ENCODE assay signal across 8 cellular contexts in the genomic region with DNA sequence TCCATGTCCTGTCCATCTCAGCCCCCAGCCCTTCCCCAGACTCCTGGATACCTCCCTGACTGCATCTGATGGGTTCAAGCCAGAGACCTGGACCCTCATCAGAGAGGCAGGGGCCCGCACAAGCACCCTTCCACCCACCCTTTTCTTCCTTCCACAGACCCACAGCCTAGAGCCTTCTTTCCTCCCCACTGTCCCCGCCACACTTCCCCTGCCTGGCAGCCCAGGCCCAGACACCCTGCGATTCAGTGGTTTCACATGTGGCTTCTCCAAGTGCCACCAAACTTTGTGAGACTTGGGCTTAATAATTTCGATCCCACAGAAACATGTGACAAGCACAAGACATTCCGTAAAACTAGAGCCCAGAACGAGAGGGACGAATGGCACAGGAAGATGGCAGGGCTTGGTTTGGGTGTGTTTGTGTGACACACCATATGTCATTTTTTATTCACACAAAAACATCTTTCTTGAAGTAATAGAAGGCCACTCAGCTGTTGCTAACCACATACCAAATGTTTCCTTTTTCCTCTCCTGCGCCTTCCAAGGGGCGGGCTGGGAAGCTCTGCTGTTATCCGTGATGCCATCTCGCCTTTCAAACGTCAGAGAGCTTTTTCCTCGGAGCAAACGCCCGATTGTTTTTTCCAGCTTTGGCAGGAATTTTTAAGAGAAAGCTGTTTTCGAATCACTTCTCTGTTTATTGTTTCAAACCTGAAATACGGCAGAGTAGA.
DNase-seq lines count a peak whose midpoint lies in the region; ATAC-seq and TF ChIP-seq lines count a peak whose summit lies in the region.

No MANE protein-coding gene starts in this region.

- H3K4me3 Mint-ChIP-seq in neural progenitor cell: no peak overlapping the region

- DNase-seq in AG20443 (ENCODE audit: low spot score) (peak; percentile 92), M059J (ENCODE audit: low read depth) (peak; percentile 71), esophagus squamous epithelium (lab: John Stamatoyannopoulos, UW) (no peak), neural progenitor cell (ENCODE audit: low spot score) (no peak), CD1c-positive myeloid dendritic cell (ENCODE audit: extremely low spot score) (no peak), HEK293T (ENCODE audit: extremely low spot score) (no peak), GOT3 (lab: John Stamatoyannopoulos, UW) (no peak)

- H3K27ac ChIP-seq in esophagus squamous epithelium (peak overlapping the region; percentile 62 to 89 (median 80)), neural progenitor cell (no peak overlapping the region)

- H3K79me2 ChIP-seq in neural progenitor cell (ENCODE audit: low read depth): no peaks in the 10 kb centered on the region

- TF ChIP-seq CTCF in esophagus squamous epithelium (IDR thresholded peaks at IDR 0.05) (no peak), neural progenitor cell (IDR thresholded peaks at IDR 0.05) (no peak)

- intact Hi-C loops in esophagus squamous epithelium (cut with DNase I): no loop called here

- no peaks in the 10 kb centered on the region for H3K36me3 ChIP-seq in esophagus squamous epithelium
- H3K36me3 ChIP-seq in neural progenitor cell: no peaks in the 10 kb centered on the region

- H3K9ac ChIP-seq in neural progenitor cell: no peak overlapping the region

- no peak overlapping the region for H3K4me2 ChIP-seq in neural progenitor cell

- H4K20me1 ChIP-seq in neural progenitor cell (ENCODE audit: low read depth): no peaks in the 10 kb centered on the region

- H3K4me3 ChIP-seq in esophagus squamous epithelium (peak overlapping the region in 1 of 4 donors; percentile 42), neural progenitor cell (no peak overlapping the region)

- no peaks in the 10 kb centered on the region for H3K27me3 ChIP-seq in esophagus squamous epithelium
- H3K27me3 ChIP-seq in neural progenitor cell: no peaks in the 10 kb centered on the region

- H3K9me3 ChIP-seq in esophagus squamous epithelium: no peaks in the 10 kb centered on the region
- no peaks in the 10 kb centered on the region for H3K9me3 ChIP-seq in neural progenitor cell (ENCODE audit: low read depth)

- TF ChIP-seq POLR2A in esophagus squamous epithelium (IDR thresholded peaks at IDR 0.05): no peak

- peak overlapping the region; percentile 48 for H3K27ac Mint-ChIP-seq in neural progenitor cell

- H3K4me1 ChIP-seq in esophagus squamous epithelium: peaks cover 17 to 74% (median 33%) of the 10 kb centered on the region in 3 donors
- H3K4me1 ChIP-seq in neural progenitor cell: peaks cover 28% of the 10 kb centered on the region

- POLR2A ChIA-PET in HEK293T (lab: Yijun Ruan, JAX): interaction anchor here (1.6 kb wide), 1 partner anchor 8 kb away, joined by 3 read pairs; no protein-coding TSS in a partner anchor

- ATAC-seq in GM21515 (IDR thresholded peaks at IDR 0.05; ENCODE audit: unreplicated experiment): no peak

- H3K36me3 Mint-ChIP-seq in neural progenitor cell: no peaks in the 10 kb centered on the region

- H3K27me3 Mint-ChIP-seq in neural progenitor cell (ENCODE audit: insufficient read depth, low read depth): peaks cover 13% of the 10 kb centered on the region

- H3F3A ChIP-seq in neural progenitor cell (ENCODE audit: low read depth): no peaks in the 10 kb centered on the region

- no peaks in the 10 kb centered on the region for H3K9me3 Mint-ChIP-seq in neural progenitor cell

- WGBS in esophagus squamous epithelium, 2 donors: 55 to 57% methylated on average over 17 of the region's 17 CpGs

- CTCF ChIA-PET in HEK293T (lab: Yijun Ruan, JAX): no interaction called here

- H2AFZ ChIP-seq in neural progenitor cell (replicated peaks): no peak overlapping the region

- H3K4me1 Mint-ChIP-seq in neural progenitor cell: peaks cover 25% of the 10 kb centered on the region

TF ChIP-seq in HEK293T, 16 proteins besides CTCF, POLR2A, EP300 and RAD21:
- TF ChIP-seq LEF1 (IDR thresholded peaks at IDR 0.05; ENCODE audit: borderline replicate concordance) (no peak), FOXM1 (IDR thresholded peaks at IDR 0.05; ENCODE audit: borderline replicate concordance) (no peak), SUZ12 (IDR thresholded peaks at IDR 0.05) (no peak), TARDBP (IDR thresholded peaks at IDR 0.05) (no peak), HDGF (IDR thresholded peaks at IDR 0.05; ENCODE audit: borderline replicate concordance) (no peak), FOXA1 (IDR thresholded peaks at IDR 0.05) (no peak), BHLHE40 (IDR thresholded peaks at IDR 0.05; ENCODE audit: borderline replicate concordance) (no peak), CTBP1 (IDR thresholded peaks at IDR 0.05; ENCODE audit: borderline replicate concordance) (no peak), FOXK2 (IDR thresholded peaks at IDR 0.05) (no peak), ARNT (IDR thresholded peaks at IDR 0.05) (no peak), L3MBTL2 (conservative IDR thresholded peaks at IDR 0.05) (no peak), NFRKB (IDR thresholded peaks at IDR 0.05) (no peak), ZNF384 (IDR thresholded peaks at IDR 0.05) (no peak), SP1 (IDR thresholded peaks at IDR 0.05) (no peak), ELF4 (IDR thresholded peaks at IDR 0.05) (no peak)
- TF ChIP-seq, protein P1, sequence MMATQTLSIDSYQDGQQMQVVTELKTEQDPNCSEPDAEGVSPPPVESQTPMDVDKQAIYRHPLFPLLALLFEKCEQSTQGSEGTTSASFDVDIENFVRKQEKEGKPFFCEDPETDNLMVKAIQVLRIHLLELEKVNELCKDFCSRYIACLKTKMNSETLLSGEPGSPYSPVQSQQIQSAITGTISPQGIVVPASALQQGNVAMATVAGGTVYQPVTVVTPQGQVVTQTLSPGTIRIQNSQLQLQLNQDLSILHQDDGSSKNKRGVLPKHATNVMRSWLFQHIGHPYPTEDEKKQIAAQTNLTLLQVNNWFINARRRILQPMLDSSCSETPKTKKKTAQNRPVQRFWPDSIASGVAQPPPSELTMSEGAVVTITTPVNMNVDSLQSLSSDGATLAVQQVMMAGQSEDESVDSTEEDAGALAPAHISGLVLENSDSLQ (IDR thresholded peaks at IDR 0.05): no peak

Comparison
In these comparisons a context has a peak if more than half of its experiments do, and no peak if none do; other contexts are left out.
1. DNase-seq: peak in AG20443 (single experiment) and M059J (single experiment); none in esophagus squamous epithelium (single experiment), neural progenitor cell (single experiment), CD1c-positive myeloid dendritic cell (single experiment), HEK293T (single experiment) and GOT3 (single experiment).